ENCODE assay signal across 11 cellular contexts in the genomic region with DNA sequence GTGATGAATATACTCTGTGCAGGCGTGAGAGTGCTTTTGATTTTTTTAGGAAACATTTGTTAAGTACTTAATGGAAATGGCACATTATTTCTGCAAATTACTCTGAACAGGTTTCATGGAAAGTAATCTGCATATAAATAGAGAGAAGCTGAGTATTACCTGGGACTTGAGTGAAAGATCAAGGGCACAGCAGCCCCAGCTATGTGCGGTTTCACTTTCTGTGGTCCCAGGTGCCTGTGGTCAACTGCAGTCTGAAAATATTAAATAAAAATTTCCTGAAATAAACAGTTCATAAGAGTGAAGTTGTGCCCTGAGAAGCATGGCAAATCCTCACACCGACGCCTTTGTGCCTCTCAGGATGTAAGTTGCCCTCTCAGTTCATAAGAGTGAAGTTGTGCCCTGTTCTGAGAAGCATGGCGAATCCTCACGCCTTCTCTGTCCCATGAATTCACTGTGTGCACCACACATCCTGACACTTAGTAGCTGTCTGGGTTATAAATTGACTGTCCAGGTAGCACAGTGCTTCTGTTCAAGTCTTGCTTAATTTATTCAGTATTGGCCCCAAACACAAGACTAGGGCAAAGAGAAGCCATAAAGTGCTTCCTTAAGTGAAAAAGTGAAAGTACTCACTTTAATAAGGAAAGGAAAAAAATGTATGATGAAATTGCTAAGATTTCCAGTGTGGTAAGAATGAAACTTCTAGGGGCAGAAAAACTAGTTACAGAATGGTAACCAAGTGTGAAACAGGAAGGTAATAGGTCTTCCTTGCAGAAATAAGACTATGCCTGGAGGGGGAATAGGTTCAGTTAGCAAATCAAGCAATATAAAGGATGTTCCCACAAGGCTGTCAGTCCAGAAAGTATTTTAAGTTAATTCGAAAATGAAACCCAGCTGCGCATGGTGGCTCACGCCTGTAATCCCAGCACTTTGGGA. TPM values are rescaled to one million over a fixed set of nuclear protein-coding genes. Genes with fewer than 3 reads are reported as not detected.
A peak's percentile ranks its signal among the peaks of the same experiment; 100 is the strongest.
DNase-seq lines count a peak whose midpoint lies in the region; ATAC-seq and TF ChIP-seq lines count a peak whose summit lies in the region.
"Had no signal": no experiment of that assay in that cellular context is flagged by ENCODE, and none has a peak within 500 bp of the region (broad histone marks: within the 10 kb centered on the region; RNA-seq: fewer than 3 reads in every experiment).

No MANE protein-coding gene starts in this region.

- peak overlapping the region; percentile 2 for H3K27ac Mint-ChIP-seq in activated CD4-positive, alpha-beta T cell treated with anti-CD3 and anti-CD28 coated beads, Interleukin-2, amount 10 ng/mL, durations not matched to agents 24 days and 14 days
- peak overlapping the region; percentile 15 to 40 for H3K27ac Mint-ChIP-seq in natural killer cell treated with Interleukin-12 subunit alpha and Interleukin-12 subunit beta and Interleukin-15 and Interleukin-18, amount 100 ng/mL, for 72 hours

- H3K9me3 Mint-ChIP-seq in activated CD4-positive, alpha-beta T cell treated with anti-CD3 and anti-CD28 coated beads, Interleukin-2, amount 10 ng/mL, durations not matched to agents 24 days and 14 days: peaks cover 5% of the 10 kb centered on the region
- H3K9me3 Mint-ChIP-seq in natural killer cell treated with Interleukin-12 subunit alpha and Interleukin-12 subunit beta and Interleukin-15 and Interleukin-18, amount 100 ng/mL, for 72 hours: peaks cover 2% of the 10 kb centered on the region

- TF ChIP-seq CTCF in upper lobe of right lung (IDR thresholded peaks at IDR 0.05): no peak
- TF ChIP-seq CTCF in WERI-Rb-1 (IDR thresholded peaks at IDR 0.05; ENCODE audit: low read depth, low read length): no peak

- peak overlapping the region; percentile 6 for H3K4me3 Mint-ChIP-seq in activated CD4-positive, alpha-beta T cell treated with anti-CD3 and anti-CD28 coated beads, Interleukin-2, amount 10 ng/mL, durations not matched to agents 24 days and 14 days
- H3K4me3 Mint-ChIP-seq in natural killer cell treated with Interleukin-12 subunit alpha and Interleukin-12 subunit beta and Interleukin-15 and Interleukin-18, amount 100 ng/mL, for 72 hours: peak overlapping the region; percentile 64

- H3K4me3 ChIP-seq in upper lobe of right lung (no peak overlapping the region), WERI-Rb-1 (ENCODE audit: low read depth, low read length) (no peak overlapping the region)

- ATAC-seq in HG02642 (IDR thresholded peaks at IDR 0.05; ENCODE audit: poor library complexity, unreplicated experiment) (peak; percentile 63), upper lobe of right lung (no peak)
- peak; percentile 76 to 81 for ATAC-seq in natural killer cell treated with Interleukin-12 subunit alpha and Interleukin-12 subunit beta and Interleukin-15 and Interleukin-18, amount 100 ng/mL, for 72 hours

- peaks cover 16% of the 10 kb centered on the region for H3K4me1 Mint-ChIP-seq in activated CD4-positive, alpha-beta T cell treated with anti-CD3 and anti-CD28 coated beads, Interleukin-2, amount 10 ng/mL, durations not matched to agents 24 days and 14 days
- H3K4me1 Mint-ChIP-seq in natural killer cell treated with Interleukin-12 subunit alpha and Interleukin-12 subunit beta and Interleukin-15 and Interleukin-18, amount 100 ng/mL, for 72 hours (ENCODE audit: low read depth in 2 of 2): peaks cover 17 to 22% of the 10 kb centered on the region in 2 donors

- intact Hi-C loops in activated CD4-positive, alpha-beta T cell treated with anti-CD3 and anti-CD28 coated beads, Interleukin-2, amount 10 ng/mL, durations not matched to agents 24 days and 14 days (cut with micrococcal nuclease): loop anchor here (10.0 kb wide), 1 partner anchor 188 kb away; no protein-coding TSS in a partner anchor
- intact Hi-C loops in upper lobe of right lung (cut with DNase I): loop anchor here (10.0 kb wide), 1 partner anchor 598 kb away; no protein-coding TSS in a partner anchor

- H3K36me3 ChIP-seq in upper lobe of right lung (no peaks in the 10 kb centered on the region), WERI-Rb-1 (no peaks in the 10 kb centered on the region)

- H3K4me1 ChIP-seq in upper lobe of right lung: peaks cover 12% of the 10 kb centered on the region

- H3K9me3 ChIP-seq in upper lobe of right lung (peaks cover 10% of the 10 kb centered on the region), WERI-Rb-1 (ENCODE audit: severe bottlenecking) (peaks cover 6% of the 10 kb centered on the region)

- H3K27ac ChIP-seq in upper lobe of right lung (no peak overlapping the region), WERI-Rb-1 (no peak overlapping the region)

- H3K27me3 ChIP-seq in upper lobe of right lung (peaks cover 31% of the 10 kb centered on the region), WERI-Rb-1 (ENCODE audit: insufficient read depth, low read depth, severe bottlenecking) (peaks cover 7% of the 10 kb centered on the region)

- no peaks in the 10 kb centered on the region for H3K36me3 Mint-ChIP-seq in activated CD4-positive, alpha-beta T cell treated with anti-CD3 and anti-CD28 coated beads, Interleukin-2, amount 10 ng/mL, durations not matched to agents 24 days and 14 days (ENCODE audit: low read depth)
- H3K36me3 Mint-ChIP-seq in natural killer cell treated with Interleukin-12 subunit alpha and Interleukin-12 subunit beta and Interleukin-15 and Interleukin-18, amount 100 ng/mL, for 72 hours: peaks cover 22% of the 10 kb centered on the region

- DNase-seq in activated CD4-positive, alpha-beta T cell treated with anti-CD3 and anti-CD28 coated beads, Interleukin-2, amount 10 ng/mL, durations not matched to agents 24 days and 14 days: no peak
- no peak for DNase-seq in activated CD4-positive, alpha-beta T cell treated with anti-CD3 and anti-CD28 coated beads for 1 hour
- DNase-seq in NAMALWA (ENCODE audit: low spot score) (peak; percentile 41), islet precursor cell (no peak), upper lobe of right lung (no peak), WERI-Rb-1 (no peak)
- DNase-seq in natural killer cell treated with Interleukin-12 subunit alpha and Interleukin-12 subunit beta and Interleukin-15 and Interleukin-18, amount 100 ng/mL, for 72 hours (ENCODE audit: low spot score): no peak
- DNase-seq: mesendoderm, SIG-M5 had no signal

- H3K27me3 Mint-ChIP-seq in activated CD4-positive, alpha-beta T cell treated with anti-CD3 and anti-CD28 coated beads, Interleukin-2, amount 10 ng/mL, durations not matched to agents 24 days and 14 days: peaks cover 16% of the 10 kb centered on the region
- H3K27me3 Mint-ChIP-seq in natural killer cell treated with Interleukin-12 subunit alpha and Interleukin-12 subunit beta and Interleukin-15 and Interleukin-18, amount 100 ng/mL, for 72 hours: peaks cover 26 to 54% of the 10 kb centered on the region in 2 donors

RNA-seq across cellular contexts. Expression of a gene that starts 4.3 kb away (rescaled TPM):
- total RNA-seq in activated CD4-positive, alpha-beta T cell treated with anti-CD3 and anti-CD28 coated beads, Interleukin-2, amount 10 ng/mL, durations not matched to agents 24 days and 14 days: 0.14 TPM in 1 of 2 replicates, not detected in the other
- total RNA-seq in natural killer cell treated with Interleukin-12 subunit alpha and Interleukin-12 subunit beta and Interleukin-15 and Interleukin-18, amount 100 ng/mL, for 72 hours: under 1 TPM in 1 of 2 donors, not detected in 1; 0.31 TPM
- 3.6 TPM for total RNA-seq in upper lobe of right lung
- total RNA-seq: M059J had no signal
